9 cellular contexts compared by ENCODE assay signal in genomic region chr2:108194409-108195132, GRCh38. TPM values are rescaled to one million over a fixed set of nuclear protein-coding genes. Genes with fewer than 3 reads are reported as not detected.
A peak's percentile ranks its signal among the peaks of the same experiment; 100 is the strongest.
DNase-seq lines count a peak whose midpoint lies in the region; ATAC-seq and TF ChIP-seq lines count a peak whose summit lies in the region.
"Had no signal": no experiment of that assay in that cellular context is flagged by ENCODE, and none has a peak within 500 bp of the region (broad histone marks: within the 10 kb centered on the region; RNA-seq: fewer than 3 reads in every experiment).

No MANE protein-coding gene starts in this region.

- intact Hi-C loops in lower lobe of right lung (cut with DNase I) = no loop called here

- CTCF ChIA-PET in CD8-positive, alpha-beta memory T cell (lab: Charles Lee) = no interaction called here

- no peaks in the 10 kb centered on the region for H3K4me1 ChIP-seq in lower lobe of right lung
- no peaks in the 10 kb centered on the region for H3K4me1 ChIP-seq in CD8-positive, alpha-beta memory T cell (ENCODE audit: insufficient read depth, low read length)

- no peaks in the 10 kb centered on the region for H3K36me3 Mint-ChIP-seq in HFFc6 (ENCODE audit: low read depth)
- no peaks in the 10 kb centered on the region for H3K36me3 Mint-ChIP-seq in CD8-positive, alpha-beta memory T cell

- H3K4me3 ChIP-seq in astrocyte of the cerebellum (ENCODE audit: low read depth, low read length) (no peak overlapping the region), lower lobe of right lung (no peak overlapping the region)
- H3K4me3 ChIP-seq in CD8-positive, alpha-beta memory T cell (ENCODE audit: low read length) = no peak overlapping the region

- no peaks in the 10 kb centered on the region for H3K36me3 ChIP-seq in lower lobe of right lung
- H3K36me3 ChIP-seq in CD8-positive, alpha-beta memory T cell (ENCODE audit: insufficient read depth, low read length) = no peaks in the 10 kb centered on the region

- in situ Hi-C loops in astrocyte of the cerebellum (cut with HindIII; ENCODE audit: low sequenced_read_pairs) = no loop called here

- no peak for ATAC-seq in lower lobe of right lung
- no peak for ATAC-seq in GM19452 (IDR thresholded peaks at IDR 0.05; ENCODE audit: unreplicated experiment)

- DNase-seq in DMS53 (lab: John Stamatoyannopoulos, UW) (peak; percentile 47), HFFc6 (no peak), astrocyte of the cerebellum (ENCODE audit: low read depth) (no peak), lower lobe of right lung (no peak), T1000 (lab: John Stamatoyannopoulos, UW) (no peak)
- DNase-seq in stimulated activated CD4-positive, alpha-beta T cell treated with anti-CD3 and anti-CD28 coated beads, Interleukin-1b, Interleukin-23, amount 100 ng/mL, for 48 hours = no peak
- no peak for DNase-seq in CD8-positive, alpha-beta memory T cell
- DNase-seq: activated CD4-positive, alpha-beta T cell treated with anti-CD3 and anti-CD28 coated beads, Interleukin-2, amount 50 U/mL, for 1 hour had no signal

- no peak overlapping the region for H3K27ac Mint-ChIP-seq in HFFc6
- no peak overlapping the region for H3K27ac Mint-ChIP-seq in CD8-positive, alpha-beta memory T cell

- H3K9me3 Mint-ChIP-seq in HFFc6 = no peaks in the 10 kb centered on the region
- H3K9me3 Mint-ChIP-seq in CD8-positive, alpha-beta memory T cell = peaks cover 0 to 6% (median 0%) of the 10 kb centered on the region in 5 donors

- peaks cover 9% of the 10 kb centered on the region for H3K4me1 Mint-ChIP-seq in HFFc6 (ENCODE audit: low read depth)
- H3K4me1 Mint-ChIP-seq in CD8-positive, alpha-beta memory T cell = no peaks in the 10 kb centered on the region

- no peaks in the 10 kb centered on the region for H3K27me3 ChIP-seq in lower lobe of right lung (ENCODE audit: low read depth)
- no peaks in the 10 kb centered on the region for H3K27me3 ChIP-seq in CD8-positive, alpha-beta memory T cell (ENCODE audit: insufficient read depth, low read length, poor library complexity, severe bottlenecking)

- no peaks in the 10 kb centered on the region for H3K27me3 Mint-ChIP-seq in HFFc6 (ENCODE audit: insufficient read depth)
- peaks cover 0 to 11% of the 10 kb centered on the region in 2 donors for H3K27me3 Mint-ChIP-seq in CD8-positive, alpha-beta memory T cell

- POLR2A ChIA-PET in CD8-positive, alpha-beta memory T cell (lab: Charles Lee) = no interaction called here

- H3K27ac ChIP-seq in lower lobe of right lung = no peak overlapping the region
- H3K27ac ChIP-seq in CD8-positive, alpha-beta memory T cell (ENCODE audit: low read depth, low read length) = no peak overlapping the region

- H3K9me3 ChIP-seq in lower lobe of right lung = no peaks in the 10 kb centered on the region
- H3K9me3 ChIP-seq in CD8-positive, alpha-beta memory T cell (ENCODE audit: low read length) = no peaks in the 10 kb centered on the region

- no peak overlapping the region for H3K4me3 Mint-ChIP-seq in HFFc6
- no peak overlapping the region for H3K4me3 Mint-ChIP-seq in CD8-positive, alpha-beta memory T cell

- TF ChIP-seq CTCF in HFFc6 (IDR thresholded peaks at IDR 0.05) = peak; percentile 82
- peak; percentile 13 for TF ChIP-seq CTCF in astrocyte of the cerebellum (IDR thresholded peaks at IDR 0.05; ENCODE audit: low read depth, low read length, missing control alignments)
- TF ChIP-seq CTCF in lower lobe of right lung (IDR thresholded peaks at IDR 0.05) = peak; percentile 41

RNA-seq across cellular contexts. Expression of gene SULT1C3, which starts 45.2 kb away (rescaled TPM):
- not detected for total RNA-seq in HFFc6 (2021; fragmentation: NEBNext Ultra II Directional; extraction: Animal tissue kit (Norgen Biotek cat#: 25700))
- total RNA-seq in lower lobe of right lung = not detected
- total RNA-seq in CD8-positive, alpha-beta memory T cell = not detected
- not detected for polyA plus RNA-seq in CD8-positive, alpha-beta memory T cell

Comparison
In these comparisons a context has a peak if more than half of its experiments do, and no peak if none do; other contexts are left out.
1. CTCF ChIP-seq: peak in every context shown above with its lines; median percentile 82 in HFFc6; 41 in lower lobe of right lung; 13 in astrocyte of the cerebellum.